In the genomic region with DNA sequence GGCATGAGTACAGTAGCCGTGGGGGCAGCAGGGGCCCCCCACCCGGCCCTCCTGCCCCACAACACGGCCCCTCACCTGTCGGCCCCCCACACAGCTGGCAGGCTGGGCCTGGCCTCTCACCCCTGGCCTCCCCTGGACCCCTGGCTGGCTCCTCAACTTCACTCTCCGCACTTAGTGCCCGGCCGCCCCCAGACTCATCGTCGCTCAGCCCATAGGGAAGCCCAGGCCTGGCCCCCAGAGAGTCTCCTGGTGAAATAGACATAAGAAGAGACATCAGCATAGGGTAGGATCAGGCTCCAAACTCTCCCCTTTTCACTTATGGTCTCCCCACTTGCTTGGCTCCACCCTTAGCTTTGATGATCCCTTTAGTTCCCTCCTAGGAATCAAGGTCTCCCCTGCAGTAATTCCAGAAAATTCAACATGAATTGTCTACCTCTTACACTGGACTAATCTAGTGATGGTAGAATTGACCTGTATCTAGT, we compare ENCODE assay signal across 11 cellular contexts. TPM values are rescaled to one million over a fixed set of nuclear protein-coding genes. Genes with fewer than 3 reads are reported as not detected.
DNase-seq lines count a peak whose midpoint lies in the region; ATAC-seq and TF ChIP-seq lines count a peak whose summit lies in the region.
"Had no signal": no experiment of that assay in that cellular context is flagged by ENCODE, and none has a peak within 500 bp of the region (broad histone marks: within the 10 kb centered on the region; RNA-seq: fewer than 3 reads in every experiment).

No MANE protein-coding gene starts in this region.

- H3K27ac Mint-ChIP-seq in activated naive CD8-positive, alpha-beta T cell treated with anti-CD3 and anti-CD28 coated beads, Interleukin-2, amount 50 U/mL, for 24 hours: peak overlapping the region; percentile 81

- no peak overlapping the region for H2BK15ac ChIP-seq in mesenchymal stem cell (ENCODE audit: low read depth, poor library complexity, severe bottlenecking)

- H3K79me1 ChIP-seq in mesenchymal stem cell (replicated peaks; ENCODE audit: low read length, poor library complexity, severe bottlenecking): peaks cover 25% of the 10 kb centered on the region

- H3K4ac ChIP-seq in mesenchymal stem cell (ENCODE audit: low read depth in 1 of 2, low read length in 2 of 2): no peak overlapping the region

- no peak overlapping the region for H2BK12ac ChIP-seq in mesenchymal stem cell (ENCODE audit: low read length in 2 of 2)

- no peak overlapping the region for H2AK5ac ChIP-seq in mesenchymal stem cell (ENCODE audit: low read length, severe bottlenecking)

- WGBS in mesenchymal stem cell: 93% methylated on average over 9 of the region's 9 CpGs

- H3K27ac ChIP-seq in 22Rv1 (peak overlapping the region; percentile 92), mesenchymal stem cell (ENCODE audit: low read length, poor library complexity, severe bottlenecking) (peak overlapping the region; percentile 11)

- H4K91ac ChIP-seq in mesenchymal stem cell (ENCODE audit: low read length): peak overlapping the region; percentile 71

- peaks cover 37% of the 10 kb centered on the region for H3K4me1 Mint-ChIP-seq in activated naive CD8-positive, alpha-beta T cell treated with anti-CD3 and anti-CD28 coated beads, Interleukin-2, amount 50 U/mL, for 24 hours

- no peak overlapping the region for H3K4me2 ChIP-seq in mesenchymal stem cell (ENCODE audit: low read length, poor library complexity, severe bottlenecking)

- no peak overlapping the region for H2AFZ ChIP-seq in mesenchymal stem cell (ENCODE audit: low read depth, low read length)

- no peak overlapping the region for H3K18ac ChIP-seq in mesenchymal stem cell (ENCODE audit: low read depth in 1 of 2, low read length in 2 of 2)

- H3K27me3 ChIP-seq in HAP-1 (ENCODE audit: low read depth) (no peaks in the 10 kb centered on the region), mesenchymal stem cell (ENCODE audit: control insufficient read depth in 1 of 2, insufficient read depth in 1 of 2, low read length in 2 of 2) (no peaks in the 10 kb centered on the region)
- H3K27me3 ChIP-seq: SJSA1 had no signal

- no peak for TF ChIP-seq CTCF in 22Rv1 (IDR thresholded peaks at IDR 0.05)

- peak overlapping the region; percentile 99 for H3K9ac ChIP-seq in mesenchymal stem cell (ENCODE audit: low read length)

- H3K27me3 Mint-ChIP-seq in activated naive CD8-positive, alpha-beta T cell treated with anti-CD3 and anti-CD28 coated beads, Interleukin-2, amount 50 U/mL, for 24 hours: no peaks in the 10 kb centered on the region

- peak overlapping the region; percentile 48; the same call in 1 of the 2 replicates for H3K4me3 ChIP-seq in HAP-1
- peak overlapping the region in 1 of 2 experiments; percentile 95 for H3K4me3 ChIP-seq in mesenchymal stem cell (ENCODE audit: insufficient read depth in 1 of 2, low read depth in 1 of 2, low read length in 2 of 2)

- peak overlapping the region; percentile 86 for H3K4me3 Mint-ChIP-seq in activated naive CD8-positive, alpha-beta T cell treated with anti-CD3 and anti-CD28 coated beads, Interleukin-2, amount 50 U/mL, for 24 hours

- H3K36me3 Mint-ChIP-seq in activated naive CD8-positive, alpha-beta T cell treated with anti-CD3 and anti-CD28 coated beads, Interleukin-2, amount 50 U/mL, for 24 hours (ENCODE audit: low read depth): peaks cover 60% of the 10 kb centered on the region

- H3K23ac ChIP-seq in mesenchymal stem cell (ENCODE audit: low read length in 2 of 2): no peak overlapping the region

- no peak for ATAC-seq in activated naive CD8-positive, alpha-beta T cell treated with anti-CD3 and anti-CD28 coated beads, Interleukin-2, amount 50 U/mL, for 24 hours
- no peak for ATAC-seq in GM19324 (IDR thresholded peaks at IDR 0.05; ENCODE audit: low FRiP score, unreplicated experiment)

- peaks cover 15% of the 10 kb centered on the region for H3K4me1 ChIP-seq in HAP-1
- peaks cover 21% of the 10 kb centered on the region for H3K4me1 ChIP-seq in mesenchymal stem cell (ENCODE audit: control insufficient read depth, insufficient read depth, low read depth, low read length)

- no peaks in the 10 kb centered on the region for H3K9me3 Mint-ChIP-seq in activated naive CD8-positive, alpha-beta T cell treated with anti-CD3 and anti-CD28 coated beads, Interleukin-2, amount 50 U/mL, for 24 hours

- H3K14ac ChIP-seq in mesenchymal stem cell (ENCODE audit: low read length in 2 of 2): no peak overlapping the region

- in situ Hi-C loops in HAP-1 (cut with MboI; ENCODE audit: low sequenced_read_pairs): no loop called here

- no peaks in the 10 kb centered on the region for H3K9me3 ChIP-seq in HAP-1
- H3K9me3 ChIP-seq in mesenchymal stem cell (ENCODE audit: control insufficient read depth, low read length): no peaks in the 10 kb centered on the region
- H3K9me3 ChIP-seq: SJSA1 had no signal

- no peak overlapping the region for H2BK120ac ChIP-seq in mesenchymal stem cell (ENCODE audit: low read depth, low read length)

- no peak for DNase-seq in HAP-1 (ENCODE audit: low spot score in 2 of 2)
- no peak for DNase-seq in activated naive CD8-positive, alpha-beta T cell treated with anti-CD3 and anti-CD28 coated beads, Interleukin-2, amount 50 U/mL, for 24 hours
- DNase-seq in mesenchymal stem cell: no peak
- no peak for DNase-seq in NOMO-1 treated with DMSO at 0.1 percent for 48 hours (lab: John Stamatoyannopoulos, UW; ENCODE audit: unreplicated experiment)
- no peak for DNase-seq in SW480 (ENCODE audit: low spot score)
- DNase-seq in NCI-H2029 (lab: John Stamatoyannopoulos, UW): no peak
- DNase-seq: NCI-H1694, small intestine had no signal

- H3K36me3 ChIP-seq in HAP-1 (replicated peaks) (peaks cover 76% of the 10 kb centered on the region), mesenchymal stem cell (ENCODE audit: control insufficient read depth in 1 of 2, insufficient read depth in 2 of 2, low read depth in 1 of 2, low read length in 2 of 2) (peaks cover 72 to 74% of the 10 kb centered on the region in 2 experiments)

- H4K8ac ChIP-seq in mesenchymal stem cell (ENCODE audit: low read length): no peak overlapping the region

- H2BK5ac ChIP-seq in mesenchymal stem cell (ENCODE audit: low read depth, low read length, poor library complexity, severe bottlenecking): no peak overlapping the region

RNA-seq across cellular contexts. Expression of a gene that starts 1.7 kb away (rescaled TPM):
- 16.6 TPM for polyA plus RNA-seq in mesenchymal stem cell (2013, experiment 1 of 2)
- polyA plus RNA-seq in mesenchymal stem cell (2013, experiment 2 of 2): 15.9 TPM

RNA-seq across cellular contexts. Expression of a gene that starts 8.4 kb away (rescaled TPM):
- polyA plus RNA-seq in mesenchymal stem cell (2013, experiment 1 of 2): 50.9 TPM
- 50.9 TPM for polyA plus RNA-seq in mesenchymal stem cell (2013, experiment 2 of 2)

RNA-seq across cellular contexts. Expression of a gene that starts 8.7 kb away (rescaled TPM):
- polyA plus RNA-seq in mesenchymal stem cell (2013, experiment 1 of 2): 35.2 TPM
- polyA plus RNA-seq in mesenchymal stem cell (2013, experiment 2 of 2): 35.1 TPM

RNA-seq across cellular contexts. Expression of a gene that starts 22.3 kb away (rescaled TPM):
- polyA plus RNA-seq in mesenchymal stem cell (2013, experiment 1 of 2): 28.3 TPM
- polyA plus RNA-seq in mesenchymal stem cell (2013, experiment 2 of 2): 27.3 TPM

RNA-seq across cellular contexts. Expression of a gene that starts 30.5 kb away (rescaled TPM):
- polyA plus RNA-seq in mesenchymal stem cell (2013, experiment 1 of 2): 58.3 TPM
- 57.0 TPM for polyA plus RNA-seq in mesenchymal stem cell (2013, experiment 2 of 2)
